17 cellular contexts compared by ENCODE assay signal in genomic region chr5:114957384-114957783, GRCh38.
DNase-seq lines count a peak whose midpoint lies in the region; ATAC-seq and TF ChIP-seq lines count a peak whose summit lies in the region.
"Had no signal": no experiment of that assay in that cellular context is flagged by ENCODE, and none has a peak within 500 bp of the region (broad histone marks: within the 10 kb centered on the region; RNA-seq: fewer than 3 reads in every experiment).

No MANE protein-coding gene starts in this region.

- H3K4me3 ChIP-seq in A673 (ENCODE audit: low read depth, low read length, poor library complexity, severe bottlenecking) (no peak overlapping the region), SJCRH30 (no peak overlapping the region)
- H3K4me3 ChIP-seq: transverse colon had no signal

- BruUV-seq in A673 (replicated peaks; lab: Mats Ljungman, UMichigan), result no TSS peak
- BruUV-seq in Calu3 (replicated peaks; lab: Mats Ljungman, UMichigan), result no TSS peak

- ATAC-seq in GM19351 (IDR thresholded peaks at IDR 0.05; ENCODE audit: unreplicated experiment) (peak; percentile 89), HG02623 (IDR thresholded peaks at IDR 0.05; ENCODE audit: unreplicated experiment) (peak; percentile 43), HG02678 (IDR thresholded peaks at IDR 0.05; ENCODE audit: unreplicated experiment) (no peak), omental fat pad (ENCODE audit: low FRiP score) (no peak)
- ATAC-seq: sciatic nerve had no signal

- peak; percentile 51 for DNase-seq in A673 (ENCODE audit: low spot score)
- peak; percentile 50 for DNase-seq in HT1080 (ENCODE audit: low read depth)
- DNase-seq in SJCRH30, result no peak
- no peak for DNase-seq in Calu3
- no peak for DNase-seq in omental fat pad (ENCODE audit: low spot score)
- DNase-seq: activated CD4-positive, alpha-beta T cell treated with anti-CD3 and anti-CD28 coated beads for 1 hour; activated T-cell treated with anti-CD3 and anti-CD28 coated beads for 4 hours; CD4-positive, CD25-positive, alpha-beta regulatory T cell; foreskin melanocyte; stimulated activated CD4-positive, alpha-beta T cell treated with anti-CD3 and anti-CD28 coated beads, Interleukin-4, amount 100 ng/mL, for 24 hours; T-helper 2 cell; transverse colon had no signal

- TF ChIP-seq CTCF in A673 (conservative IDR thresholded peaks at IDR 0.05; ENCODE audit: low read depth, low read length), result no peak
- TF ChIP-seq CTCF in Calu3 (IDR thresholded peaks at IDR 0.05; ENCODE audit: unreplicated experiment), result no peak
- TF ChIP-seq CTCF in omental fat pad (IDR thresholded peaks at IDR 0.05), result no peak

- no peaks in the 10 kb centered on the region for H3K36me3 Mint-ChIP-seq in Calu3 (ENCODE audit: insufficient read depth, unreplicated experiment)
- H3K36me3 Mint-ChIP-seq: CD4-positive, CD25-positive, alpha-beta regulatory T cell had no signal

- H3K27ac ChIP-seq in A673 (ENCODE audit: low read depth, low read length, poor library complexity, severe bottlenecking) (no peak overlapping the region), SJCRH30 (no peak overlapping the region)
- H3K27ac ChIP-seq: 22Rv1, transverse colon had no signal

- CTCF ChIA-PET in A673 (lab: Charles Lee) (no interaction called here), Calu3 (lab: Charles Lee) (no interaction called here)

- H3K4me1 ChIP-seq in A673 (ENCODE audit: insufficient read depth, low read length, poor library complexity, severe bottlenecking) (no peaks in the 10 kb centered on the region), SJCRH30 (no peaks in the 10 kb centered on the region)
- H3K4me1 ChIP-seq: transverse colon had no signal

- no peak overlapping the region for H3K4me3 Mint-ChIP-seq in Calu3 (ENCODE audit: low read depth, unreplicated experiment)
- H3K4me3 Mint-ChIP-seq: CD4-positive, CD25-positive, alpha-beta regulatory T cell had no signal

- H3K9me3 ChIP-seq in A673 (ENCODE audit: low read depth, low read length, poor library complexity, severe bottlenecking) (no peaks in the 10 kb centered on the region), SJCRH30 (replicated peaks) (no peaks in the 10 kb centered on the region)
- H3K9me3 ChIP-seq: transverse colon had no signal

- peaks cover 6% of the 10 kb centered on the region for H3K9me3 Mint-ChIP-seq in Calu3 (ENCODE audit: low read depth, unreplicated experiment)

- no peaks in the 10 kb centered on the region for H3K4me1 Mint-ChIP-seq in Calu3 (ENCODE audit: low read depth, unreplicated experiment)
- H3K4me1 Mint-ChIP-seq: CD4-positive, CD25-positive, alpha-beta regulatory T cell had no signal

- H3K36me3 ChIP-seq in A673 (ENCODE audit: insufficient read depth, low read length, poor library complexity, severe bottlenecking), result no peaks in the 10 kb centered on the region
- no peaks in the 10 kb centered on the region for H3K36me3 ChIP-seq in SJCRH30
- H3K36me3 ChIP-seq: transverse colon had no signal

- H3K27ac Mint-ChIP-seq in Calu3 (ENCODE audit: unreplicated experiment), result no peak overlapping the region
- H3K27ac Mint-ChIP-seq: CD4-positive, CD25-positive, alpha-beta regulatory T cell had no signal

- H3K27me3 ChIP-seq in A673 (replicated peaks; ENCODE audit: insufficient read depth, low read depth, low read length, poor library complexity), result no peaks in the 10 kb centered on the region
- no peaks in the 10 kb centered on the region for H3K27me3 ChIP-seq in SJCRH30
- H3K27me3 ChIP-seq: transverse colon had no signal

- intact Hi-C loops in A673 (cut with micrococcal nuclease; ENCODE audit: unreplicated experiment) (no loop called here), Calu3 (cut with micrococcal nuclease; ENCODE audit: unreplicated experiment) (no loop called here)

- POLR2A ChIA-PET in A673 (lab: Charles Lee; ENCODE audit: low non-redundant PET), result no interaction called here

- H3K27me3 Mint-ChIP-seq in Calu3 (ENCODE audit: unreplicated experiment), result peaks cover 9% of the 10 kb centered on the region
- H3K27me3 Mint-ChIP-seq: CD4-positive, CD25-positive, alpha-beta regulatory T cell had no signal

Comparison
In these comparisons a context has a peak if more than half of its experiments do, and no peak if none do; other contexts are left out.
1. DNase-seq: peak in A673 (single experiment) and HT1080 (single experiment); none in SJCRH30 (0 of 2), Calu3 (single experiment) and omental fat pad (single experiment).
2. ATAC-seq: peak in GM19351 (single experiment) and HG02623 (single experiment); none in HG02678 (single experiment) and omental fat pad (single experiment).